Comparison of ENCODE assay signal across 11 cellular contexts in the genomic region with DNA sequence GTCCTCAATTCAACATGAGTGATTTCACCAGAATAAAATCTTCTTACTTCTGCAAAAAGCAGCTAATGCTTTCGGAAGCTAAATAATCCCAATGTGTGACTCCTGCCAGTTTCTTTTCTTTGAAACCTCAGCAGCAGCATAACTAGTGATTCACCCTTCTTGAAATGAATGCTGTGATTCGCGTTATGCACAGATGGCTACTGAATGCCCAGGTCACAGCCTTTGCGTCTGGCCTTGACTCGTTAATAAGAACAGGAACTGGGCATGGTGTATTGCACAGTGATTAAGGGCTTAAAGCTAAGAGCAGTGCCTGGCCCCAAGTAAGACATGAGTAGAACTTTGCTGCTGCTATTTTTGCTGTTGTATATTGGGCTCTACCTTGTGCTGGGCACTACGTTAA. TPM values are rescaled to one million over a fixed set of nuclear protein-coding genes. Genes with fewer than 3 reads are reported as not detected.
A peak's percentile ranks its signal among the peaks of the same experiment; 100 is the strongest.
DNase-seq lines count a peak whose midpoint lies in the region; ATAC-seq and TF ChIP-seq lines count a peak whose summit lies in the region.
"Had no signal": no experiment of that assay in that cellular context is flagged by ENCODE, and none has a peak within 500 bp of the region (broad histone marks: within the 10 kb centered on the region; RNA-seq: fewer than 3 reads in every experiment).

No MANE protein-coding gene starts in this region.

- CTCF ChIA-PET in A673 (lab: Charles Lee) (no interaction called here), WTC11 (lab: Charles Lee) (interaction anchor here (1.5 kb wide), 1 partner anchor 50 kb away, joined by 4 read pairs; no protein-coding TSS in a partner anchor)
- CTCF ChIA-PET in CD4-positive, alpha-beta memory T cell (lab: Charles Lee; ENCODE audit: partially characterized antibody): interaction anchor here (1.3 kb wide), 1 partner anchor 55 kb away, joined by 3 read pairs; no protein-coding TSS in a partner anchor

- H3K27ac Mint-ChIP-seq in WTC11 (peak overlapping the region; percentile 7; the same call in 1 of the 2 replicates), CD14-positive monocyte (no peak overlapping the region)
- H3K27ac Mint-ChIP-seq in CD4-positive, alpha-beta memory T cell: no peak overlapping the region
- H3K27ac Mint-ChIP-seq: activated CD4-positive, alpha-beta memory T cell treated with anti-CD3 and anti-CD28 coated beads, Interleukin-2, amount 10 ng/mL, durations not matched to agents 7 days and 5 days; CD4-positive, CD25-positive, alpha-beta regulatory T cell had no signal

- H3K9me3 Mint-ChIP-seq in WTC11: peaks cover 9% of the 10 kb centered on the region
- no peaks in the 10 kb centered on the region for H3K9me3 Mint-ChIP-seq in CD4-positive, alpha-beta memory T cell
- H3K9me3 Mint-ChIP-seq in CD14-positive monocyte: peaks cover 0 to 8% (median 3%) of the 10 kb centered on the region in 7 donors
- H3K9me3 Mint-ChIP-seq: activated CD4-positive, alpha-beta memory T cell treated with anti-CD3 and anti-CD28 coated beads, Interleukin-2, amount 10 ng/mL, durations not matched to agents 7 days and 5 days had no signal

- TF ChIP-seq CTCF in A673 (conservative IDR thresholded peaks at IDR 0.05; ENCODE audit: low read depth, low read length) (no peak), WTC11 (IDR thresholded peaks at IDR 0.05) (no peak), CD14-positive monocyte (IDR thresholded peaks at IDR 0.05) (no peak)

- DNase-seq in A673 (ENCODE audit: low spot score) (peak; percentile 20), H4 (ENCODE audit: low spot score) (peak; percentile 27), WTC11 (ENCODE audit: low spot score) (no peak), hippocampal formation (lab: John Stamatoyannopoulos, UW) (peak; percentile 18 to 32), HUDEP-2 (lab: John Stamatoyannopoulos, UW; ENCODE audit: unreplicated experiment in 76 of 76) (no peak), CD14-positive monocyte (ENCODE audit: low spot score) (no peak)
- DNase-seq in stimulated activated CD4-positive, alpha-beta T cell treated with anti-CD3 and anti-CD28 coated beads, Interleukin-4, amount 100 ng/mL, for 4 hours: no peak
- DNase-seq in CD4-positive, alpha-beta memory T cell: no peak
- DNase-seq: activated CD4-positive, alpha-beta memory T cell treated with anti-CD3 and anti-CD28 coated beads, Interleukin-2, amount 10 ng/mL, durations not matched to agents 7 days and 5 days; CD4-positive, CD25-positive, alpha-beta regulatory T cell; central memory CD4-positive, alpha-beta T cell had no signal

- H3K4me1 ChIP-seq in A673 (ENCODE audit: insufficient read depth, low read length, poor library complexity, severe bottlenecking): no peaks in the 10 kb centered on the region
- no peaks in the 10 kb centered on the region for H3K4me1 ChIP-seq in CD4-positive, alpha-beta memory T cell (ENCODE audit: insufficient read depth, low read length)

- no peak for ATAC-seq in WTC11

- H3K36me3 Mint-ChIP-seq in WTC11 (peaks cover 28% of the 10 kb centered on the region), CD14-positive monocyte (no peaks in the 10 kb centered on the region)
- no peaks in the 10 kb centered on the region for H3K36me3 Mint-ChIP-seq in CD4-positive, alpha-beta memory T cell
- H3K36me3 Mint-ChIP-seq: CD4-positive, CD25-positive, alpha-beta regulatory T cell had no signal

- H3K4me1 Mint-ChIP-seq in WTC11 (peaks cover 46% of the 10 kb centered on the region), CD14-positive monocyte (no peaks in the 10 kb centered on the region)
- H3K4me1 Mint-ChIP-seq in CD4-positive, alpha-beta memory T cell: no peaks in the 10 kb centered on the region
- H3K4me1 Mint-ChIP-seq: activated CD4-positive, alpha-beta memory T cell treated with anti-CD3 and anti-CD28 coated beads, Interleukin-2, amount 10 ng/mL, durations not matched to agents 7 days and 5 days; CD4-positive, CD25-positive, alpha-beta regulatory T cell had no signal

- H3K4me3 Mint-ChIP-seq in WTC11 (no peak overlapping the region), CD14-positive monocyte (no peak overlapping the region)
- no peak overlapping the region for H3K4me3 Mint-ChIP-seq in CD4-positive, alpha-beta memory T cell
- H3K4me3 Mint-ChIP-seq: activated CD4-positive, alpha-beta memory T cell treated with anti-CD3 and anti-CD28 coated beads, Interleukin-2, amount 10 ng/mL, durations not matched to agents 7 days and 5 days; CD4-positive, CD25-positive, alpha-beta regulatory T cell had no signal

- intact Hi-C loops in A673 (cut with micrococcal nuclease; ENCODE audit: unreplicated experiment): no loop called here
- intact Hi-C loops in CD4-positive, alpha-beta memory T cell (cut with micrococcal nuclease): no loop called here
- intact Hi-C loops in CD14-positive monocyte (cut with micrococcal nuclease): no loop called here

- H3K9me3 ChIP-seq in A673 (ENCODE audit: low read depth, low read length, poor library complexity, severe bottlenecking): no peaks in the 10 kb centered on the region
- no peaks in the 10 kb centered on the region for H3K9me3 ChIP-seq in CD4-positive, alpha-beta memory T cell (ENCODE audit: control insufficient read depth in 1 of 2, low read length in 2 of 2)

- BruUV-seq in A673 (replicated peaks; lab: Mats Ljungman, UMichigan): no TSS peak

- H3K27me3 ChIP-seq in A673 (replicated peaks; ENCODE audit: insufficient read depth, low read depth, low read length, poor library complexity): no peaks in the 10 kb centered on the region
- H3K27me3 ChIP-seq in CD4-positive, alpha-beta memory T cell (ENCODE audit: insufficient read depth, low read length): no peaks in the 10 kb centered on the region

- no peak overlapping the region for H3K27ac ChIP-seq in A673 (ENCODE audit: low read depth, low read length, poor library complexity, severe bottlenecking)
- H3K27ac ChIP-seq in CD4-positive, alpha-beta memory T cell (ENCODE audit: low read depth, low read length): no peak overlapping the region

- H3K27me3 Mint-ChIP-seq in WTC11 (ENCODE audit: low read depth) (no peaks in the 10 kb centered on the region), CD14-positive monocyte (ENCODE audit: low read depth in 3 of 3) (no peaks in the 10 kb centered on the region)
- peaks cover 0 to 5% of the 10 kb centered on the region in 2 donors for H3K27me3 Mint-ChIP-seq in CD4-positive, alpha-beta memory T cell

- H3K4me3 ChIP-seq in A673 (ENCODE audit: low read depth, low read length, poor library complexity, severe bottlenecking): no peak overlapping the region
- no peak overlapping the region for H3K4me3 ChIP-seq in CD4-positive, alpha-beta memory T cell (ENCODE audit: low read length in 2 of 2)

- no peaks in the 10 kb centered on the region for H3K36me3 ChIP-seq in A673 (ENCODE audit: insufficient read depth, low read length, poor library complexity, severe bottlenecking)
- no peaks in the 10 kb centered on the region for H3K36me3 ChIP-seq in CD4-positive, alpha-beta memory T cell (ENCODE audit: insufficient read depth, low read length)

- POLR2A ChIA-PET in A673 (lab: Charles Lee; ENCODE audit: low non-redundant PET) (interaction anchor here (0.6 kb wide), 2 partner anchors 14 to 25 kb away, joined by 3 read pairs; no protein-coding TSS in a partner anchor), WTC11 (lab: Charles Lee) (no interaction called here)
- POLR2A ChIA-PET in CD4-positive, alpha-beta memory T cell (lab: Charles Lee; ENCODE audit: partially characterized antibody): no interaction called here

TF ChIP-seq in WTC11, 78 proteins besides CTCF, POLR2A, EP300 and RAD21:
- no peak for TF ChIP-seq E2F4 (CRISPR knock-in tag; IDR thresholded peaks at IDR 0.05; ENCODE audit: borderline replicate concordance, low read depth)
- no peak for TF ChIP-seq GTF2I (CRISPR knock-in tag; conservative IDR thresholded peaks at IDR 0.05)
- no peak for TF ChIP-seq CBFB (CRISPR knock-in tag; IDR thresholded peaks at IDR 0.05; ENCODE audit: low read depth)
- TF ChIP-seq IRF2 (CRISPR knock-in tag; IDR thresholded peaks at IDR 0.05; ENCODE audit: borderline replicate concordance, low read depth): no peak
- TF ChIP-seq, protein P1, sequence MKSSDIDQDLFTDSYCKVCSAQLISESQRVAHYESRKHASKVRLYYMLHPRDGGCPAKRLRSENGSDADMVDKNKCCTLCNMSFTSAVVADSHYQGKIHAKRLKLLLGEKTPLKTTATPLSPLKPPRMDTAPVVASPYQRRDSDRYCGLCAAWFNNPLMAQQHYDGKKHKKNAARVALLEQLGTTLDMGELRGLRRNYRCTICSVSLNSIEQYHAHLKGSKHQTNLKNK (CRISPR knock-in tag; IDR thresholded peaks at IDR 0.05): no peak

RNA-seq across cellular contexts. Expression of gene CGNL1, which starts 19.0 kb away (rescaled TPM):
- total RNA-seq in A673 (2021) (0.58 and 1.1 TPM in 2 replicates), WTC11 (2021) (57.3 to 69.5 TPM (median 67.1 TPM) in 3 replicates)
- total RNA-seq in H4 (2014; rRNA removed; shearing (Covaris generic)): 0.41 and 0.43 TPM in 2 replicates
- total RNA-seq in CD4-positive, alpha-beta memory T cell: not detected
- not detected for polyA plus RNA-seq in CD4-positive, alpha-beta memory T cell
- polyA plus RNA-seq in CD14-positive monocyte: not detected
- total RNA-seq: activated CD4-positive, alpha-beta memory T cell treated with anti-CD3 and anti-CD28 coated beads, Interleukin-2, amount 10 ng/mL, durations not matched to agents 7 days and 5 days; CD4-positive, CD25-positive, alpha-beta regulatory T cell had no signal
- polyA plus RNA-seq: CD4-positive, CD25-positive, alpha-beta regulatory T cell had no signal

Comparison
In these comparisons a context has a peak if more than half of its experiments do, and no peak if none do; other contexts are left out.
1. DNase-seq: peak in A673 (single experiment), H4 (single experiment) and hippocampal formation (2 of 2); none in WTC11 (single experiment), stimulated activated CD4-positive, alpha-beta T cell treated with anti-CD3 and anti-CD28 coated beads, Interleukin-4, amount 100 ng/mL, for 4 hours (0 of 2), HUDEP-2 (0 of 76), CD4-positive, alpha-beta memory T cell (0 of 5) and CD14-positive monocyte (single experiment).
2. RNA of gene CGNL1, which starts 19.0 kb away (total RNA-seq): 57.3 to 69.5 TPM in WTC11; 0.58 to 1.1 TPM in A673, 0.41 to 0.43 TPM in H4 and not detected in CD4-positive, alpha-beta memory T cell; every median in the first group is over 10 times any median in the second.